In genomic region chr20:43191143-43191542, GRCh38 we compare ENCODE assay signal across 19 cellular contexts. TPM values are rescaled to one million over a fixed set of nuclear protein-coding genes. Genes with fewer than 3 reads are reported as not detected.
DNase-seq lines count a peak whose midpoint lies in the region; ATAC-seq, FAIRE-seq and TF ChIP-seq lines count a peak whose summit lies in the region.
"Had no signal": no experiment of that assay in that cellular context is flagged by ENCODE, and none has a peak within 500 bp of the region (broad histone marks: within the 10 kb centered on the region; RNA-seq: fewer than 3 reads in every experiment).

No MANE protein-coding gene starts in this region.

- no peak overlapping the region for H3K27ac ChIP-seq in neural cell (ENCODE audit: low read length)
- H3K27ac ChIP-seq: KMS-11 had no signal

- FAIRE-seq in urothelium cell line (lab: Jason Lieb, UNC), result no peak

- H3F3A ChIP-seq in neural cell (ENCODE audit: insufficient read depth, low read length, poor library complexity, severe bottlenecking), result peaks cover 3% of the 10 kb centered on the region

- H3K4me3 Mint-ChIP-seq in brain, result peak overlapping the region in 3 of 5 experiments; percentile 69 to 89 (median 82)

- H3K4me1 Mint-ChIP-seq in brain, result peaks cover 37% of the 10 kb centered on the region
- H3K4me1 Mint-ChIP-seq: CD14-positive monocyte, GM23338 had no signal

- TF ChIP-seq CTCF in brain (conservative IDR thresholded peaks at IDR 0.05), result no peak
- no peak for TF ChIP-seq CTCF in neural cell (IDR thresholded peaks at IDR 0.05; ENCODE audit: poor library complexity, severe bottlenecking)

- H3K9me2 ChIP-seq in neural cell (ENCODE audit: insufficient read depth, low read length), result no peaks in the 10 kb centered on the region

- H3K9me3 Mint-ChIP-seq in brain, result peaks cover 0 to 52% (median 0%) of the 10 kb centered on the region in 5 experiments
- H3K9me3 Mint-ChIP-seq: IgD-negative memory B cell had no signal

- no peak overlapping the region for H3K9ac ChIP-seq in neural cell (ENCODE audit: low read length)
- H3K9ac ChIP-seq: KMS-11 had no signal

- no peaks in the 10 kb centered on the region for H3K9me3 ChIP-seq in neural cell (ENCODE audit: low read length)
- H3K9me3 ChIP-seq: BE2C had no signal

- H3K27me3 ChIP-seq in H7 (ENCODE audit: control insufficient read depth, insufficient read depth, low read length) (peaks cover 44% of the 10 kb centered on the region), neural cell (ENCODE audit: insufficient read depth, low read depth, low read length) (peaks cover 36% of the 10 kb centered on the region)

- H4K20me1 ChIP-seq in neural cell (ENCODE audit: insufficient read depth), result no peaks in the 10 kb centered on the region

- no peak overlapping the region for H3K4me2 ChIP-seq in neural cell (ENCODE audit: low read length)
- H3K4me2 ChIP-seq: GM23338, KMS-11 had no signal

- DNase-seq in H7 (peak; percentile 43), urothelium cell line (ENCODE audit: low spot score) (peak; percentile 32), hypothalamus (lab: John Stamatoyannopoulos, UW) (no peak), AML-193 (lab: John Stamatoyannopoulos, UW) (no peak)
- DNase-seq: BE2C, Calu3, DMS153, DND-41, HCEC 1CT, MM.1S, NCI-H446 treated with DMSO at 0.1 percent for 48 hours, SHP77 treated with DMSO at 0.1 percent for 48 hours had no signal

- H3K79me2 ChIP-seq in neural cell (replicated peaks; ENCODE audit: insufficient read depth, low read length), result no peaks in the 10 kb centered on the region

- no peak for ATAC-seq in HG03280 (IDR thresholded peaks at IDR 0.05; ENCODE audit: unreplicated experiment)

- no peak overlapping the region for H3K4me3 ChIP-seq in H7 (ENCODE audit: insufficient read depth, low read depth, low read length)
- H3K4me3 ChIP-seq in neural cell (ENCODE audit: low read length), result peak overlapping the region; percentile 78
- H3K4me3 ChIP-seq: GM23338 had no signal

- H3K36me3 ChIP-seq in H7 (replicated peaks; ENCODE audit: control insufficient read depth, insufficient read depth, low read length), result no peaks in the 10 kb centered on the region
- no peaks in the 10 kb centered on the region for H3K36me3 ChIP-seq in neural cell (ENCODE audit: insufficient read depth, low read length)
- H3K36me3 ChIP-seq: BE2C had no signal

- H3K36me3 Mint-ChIP-seq in brain, result no peaks in the 10 kb centered on the region
- H3K36me3 Mint-ChIP-seq: CD14-positive monocyte, IgD-negative memory B cell had no signal

- H2AFZ ChIP-seq in neural cell (ENCODE audit: low read depth, low read length), result no peak overlapping the region
- H2AFZ ChIP-seq: GM23338 had no signal

- H3K27ac Mint-ChIP-seq in brain, result no peak overlapping the region
- H3K27ac Mint-ChIP-seq: CD14-positive monocyte, GM23338 had no signal

- H3K27me3 Mint-ChIP-seq in brain, result peaks cover 44% of the 10 kb centered on the region

- no peak for TF ChIP-seq RAD21 in neural cell (conservative IDR thresholded peaks at IDR 0.05)

- TF ChIP-seq EP300 in neural cell (conservative IDR thresholded peaks at IDR 0.05; ENCODE audit: poor library complexity, severe bottlenecking), result no peak

TF ChIP-seq in neural cell, 6 proteins besides CTCF, POLR2A, EP300 and RAD21:
- TF ChIP-seq POLR2AphosphoS5 (IDR thresholded peaks at IDR 0.05) (no peak), EZH2 (IDR thresholded peaks at IDR 0.05; ENCODE audit: borderline replicate concordance, insufficient read depth, low read length, poor library complexity, severe bottlenecking) (no peak), TAF1 (IDR thresholded peaks at IDR 0.05; ENCODE audit: low read depth) (no peak), MXI1 (conservative IDR thresholded peaks at IDR 0.05; ENCODE audit: poor library complexity, severe bottlenecking) (no peak), SMC3 (conservative IDR thresholded peaks at IDR 0.05; ENCODE audit: poor library complexity) (no peak)
- TF ChIP-seq, protein P1, sequence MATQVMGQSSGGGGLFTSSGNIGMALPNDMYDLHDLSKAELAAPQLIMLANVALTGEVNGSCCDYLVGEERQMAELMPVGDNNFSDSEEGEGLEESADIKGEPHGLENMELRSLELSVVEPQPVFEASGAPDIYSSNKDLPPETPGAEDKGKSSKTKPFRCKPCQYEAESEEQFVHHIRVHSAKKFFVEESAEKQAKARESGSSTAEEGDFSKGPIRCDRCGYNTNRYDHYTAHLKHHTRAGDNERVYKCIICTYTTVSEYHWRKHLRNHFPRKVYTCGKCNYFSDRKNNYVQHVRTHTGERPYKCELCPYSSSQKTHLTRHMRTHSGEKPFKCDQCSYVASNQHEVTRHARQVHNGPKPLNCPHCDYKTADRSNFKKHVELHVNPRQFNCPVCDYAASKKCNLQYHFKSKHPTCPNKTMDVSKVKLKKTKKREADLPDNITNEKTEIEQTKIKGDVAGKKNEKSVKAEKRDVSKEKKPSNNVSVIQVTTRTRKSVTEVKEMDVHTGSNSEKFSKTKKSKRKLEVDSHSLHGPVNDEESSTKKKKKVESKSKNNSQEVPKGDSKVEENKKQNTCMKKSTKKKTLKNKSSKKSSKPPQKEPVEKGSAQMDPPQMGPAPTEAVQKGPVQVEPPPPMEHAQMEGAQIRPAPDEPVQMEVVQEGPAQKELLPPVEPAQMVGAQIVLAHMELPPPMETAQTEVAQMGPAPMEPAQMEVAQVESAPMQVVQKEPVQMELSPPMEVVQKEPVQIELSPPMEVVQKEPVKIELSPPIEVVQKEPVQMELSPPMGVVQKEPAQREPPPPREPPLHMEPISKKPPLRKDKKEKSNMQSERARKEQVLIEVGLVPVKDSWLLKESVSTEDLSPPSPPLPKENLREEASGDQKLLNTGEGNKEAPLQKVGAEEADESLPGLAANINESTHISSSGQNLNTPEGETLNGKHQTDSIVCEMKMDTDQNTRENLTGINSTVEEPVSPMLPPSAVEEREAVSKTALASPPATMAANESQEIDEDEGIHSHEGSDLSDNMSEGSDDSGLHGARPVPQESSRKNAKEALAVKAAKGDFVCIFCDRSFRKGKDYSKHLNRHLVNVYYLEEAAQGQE (IDR thresholded peaks at IDR 0.05; ENCODE audit: borderline replicate concordance), result no peak

RNA-seq across cellular contexts. Expression of gene PTPRT, which starts 1.4 kb away (rescaled TPM):
- 0.07 and 0.11 TPM in 2 replicates for total RNA-seq in H7 (2014; rRNA removed; shearing (Covaris generic))
- 19.2 TPM for polyA plus RNA-seq in brain (ENCODE audit: insufficient read depth, low read depth, low replicate concordance)
- 9.2 and 9.9 TPM in 2 replicates for polyA plus RNA-seq in neural cell
- 31.4 and 35.0 TPM in 2 replicates for polyA minus RNA-seq in neural cell
- total RNA-seq: Calu3, GM23338 had no signal
- polyA plus RNA-seq: CD14-positive monocyte, GM23338, IgD-negative memory B cell had no signal

Comparison
In these comparisons a context has a peak if more than half of its experiments do, and no peak if none do; other contexts are left out.
1. DNase-seq: peak in H7 (single experiment) and urothelium cell line (single experiment); none in hypothalamus (0 of 51) and AML-193 (0 of 2).